16 cellular contexts compared by ENCODE assay signal in the genomic region with DNA sequence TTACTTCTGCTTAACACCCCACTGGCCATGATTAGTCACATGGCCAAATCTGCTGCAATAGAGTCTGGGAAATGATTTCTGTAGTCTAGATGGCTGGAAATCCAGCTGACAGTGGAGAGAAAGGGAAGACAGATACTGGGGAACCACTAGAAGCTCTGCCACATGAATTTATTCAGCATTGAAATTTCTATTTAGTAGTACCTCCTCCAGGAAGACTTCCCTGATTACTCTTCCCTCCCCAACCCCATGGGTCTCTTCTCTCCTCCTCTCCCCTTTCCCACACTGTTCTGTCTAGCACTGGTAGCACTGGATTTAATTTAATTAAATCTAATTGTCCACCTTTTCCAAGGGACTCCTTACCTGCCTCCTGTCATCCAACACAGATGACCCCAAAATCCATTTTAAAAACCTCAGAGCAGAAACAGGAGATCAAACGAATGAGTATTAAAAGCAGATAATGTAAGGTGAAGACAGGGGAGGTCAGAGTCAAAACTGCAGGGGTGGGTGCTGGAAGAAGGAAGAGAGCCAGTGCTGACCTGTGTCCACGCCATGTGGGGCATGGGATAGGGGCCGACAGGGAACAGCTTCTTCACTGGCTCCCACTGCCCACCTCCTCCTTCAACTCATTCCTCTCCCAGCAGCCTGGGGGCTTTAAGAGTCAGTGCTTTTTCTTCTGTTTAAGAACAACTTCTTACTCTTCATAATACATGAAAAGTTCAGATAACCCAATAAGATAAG.
DNase-seq lines count a peak whose midpoint lies in the region; ATAC-seq and TF ChIP-seq lines count a peak whose summit lies in the region.
"Had no signal": no experiment of that assay in that cellular context is flagged by ENCODE, and none has a peak within 500 bp of the region (broad histone marks: within the 10 kb centered on the region; RNA-seq: fewer than 3 reads in every experiment).

No MANE protein-coding gene starts in this region.

- no TSS peak for BruUV-seq in Calu3 (replicated peaks; lab: Mats Ljungman, UMichigan)

- peaks cover 11% of the 10 kb centered on the region; the same call in 1 of the 2 replicates for H3K36me3 ChIP-seq in KOPT-K1 (ENCODE audit: insufficient read depth, low read length)

- H3K4me3 Mint-ChIP-seq in Calu3 (ENCODE audit: low read depth, unreplicated experiment) (no peak overlapping the region), CD14-positive monocyte (no peak overlapping the region)

- H3K36me3 Mint-ChIP-seq in Calu3 (ENCODE audit: insufficient read depth, unreplicated experiment) (peaks cover 16% of the 10 kb centered on the region), CD14-positive monocyte (no peaks in the 10 kb centered on the region)

- CTCF ChIA-PET in Calu3 (lab: Charles Lee) = interaction anchor here (0.7 kb wide), 1 partner anchor 183 kb away, joined by 3 read pairs; no protein-coding TSS in a partner anchor

- intact Hi-C loops in Calu3 (cut with micrococcal nuclease; ENCODE audit: unreplicated experiment) = loop anchor here (2.0 kb wide), 1 partner anchor 29 kb away; no protein-coding TSS in a partner anchor
- intact Hi-C loops in CD14-positive monocyte (cut with micrococcal nuclease) = no loop called here

- DNase-seq in Calu3 = no peak
- peak; percentile 44 for DNase-seq in left kidney (ENCODE audit: low read depth, low spot score)
- DNase-seq in stimulated activated CD8-positive, alpha-beta memory T cell treated with anti-CD3 and anti-CD28 coated beads, Interleukin-4, amount 100 ng/mL, for 48 hours = peak; percentile 6
- DNase-seq in DMS79 treated with DMSO at 0.1 percent for 48 hours (lab: John Stamatoyannopoulos, UW) = no peak
- DNase-seq in CD14-positive monocyte (ENCODE audit: low spot score) = no peak
- DNase-seq: GF-D8, HCEC 1CT, KG1, NCI-H1048, NCI-H1436 treated with DMSO at 0.1 percent for 48 hours, NCI-H2029 treated with DMSO at 0.1 percent for 48 hours, NCI-H748 treated with DMSO at 0.1 percent for 48 hours had no signal

- peaks cover 6% of the 10 kb centered on the region for H3K9me3 Mint-ChIP-seq in Calu3 (ENCODE audit: low read depth, unreplicated experiment)
- H3K9me3 Mint-ChIP-seq in CD14-positive monocyte = peaks cover 0 to 12% (median 2%) of the 10 kb centered on the region in 7 donors

- H3K27ac ChIP-seq in KOPT-K1 (ENCODE audit: low read depth, low read length, poor library complexity, severe bottlenecking) = peak overlapping the region; percentile 94
- H3K27ac ChIP-seq: BLaER1, HL-60 had no signal

- TF ChIP-seq CTCF in Calu3 (IDR thresholded peaks at IDR 0.05; ENCODE audit: unreplicated experiment) (no peak), CD14-positive monocyte (IDR thresholded peaks at IDR 0.05) (no peak)

- H3K27me3 Mint-ChIP-seq in Calu3 (ENCODE audit: unreplicated experiment) (no peaks in the 10 kb centered on the region), CD14-positive monocyte (ENCODE audit: low read depth in 3 of 3) (peaks cover 2 to 7% (median 5%) of the 10 kb centered on the region in 3 donors)

- H3K27ac Mint-ChIP-seq in Calu3 (ENCODE audit: unreplicated experiment) (peak overlapping the region; percentile 29), CD14-positive monocyte (no peak overlapping the region)

- H3K4me1 Mint-ChIP-seq in Calu3 (ENCODE audit: low read depth, unreplicated experiment) = peaks cover 48% of the 10 kb centered on the region
- H3K4me1 Mint-ChIP-seq in CD14-positive monocyte = peaks cover 18% of the 10 kb centered on the region

- H3K9me3 ChIP-seq in KOPT-K1 (ENCODE audit: insufficient read depth, low read length, poor library complexity, severe bottlenecking) = peaks cover 6% of the 10 kb centered on the region

- ATAC-seq in HG02678 (IDR thresholded peaks at IDR 0.05; ENCODE audit: unreplicated experiment) = no peak

Comparison
In these comparisons a context has a peak if more than half of its experiments do, and no peak if none do; other contexts are left out.
1. DNase-seq: peak in left kidney (single experiment) and stimulated activated CD8-positive, alpha-beta memory T cell treated with anti-CD3 and anti-CD28 coated beads, Interleukin-4, amount 100 ng/mL, for 48 hours (single experiment); none in Calu3 (single experiment), DMS79 treated with DMSO at 0.1 percent for 48 hours (single experiment) and CD14-positive monocyte (single experiment).